In genomic region chr14:87993485-87993809, GRCh38 we compare ENCODE assay signal across 9 cellular contexts. TPM values are rescaled to one million over a fixed set of nuclear protein-coding genes. Genes with fewer than 3 reads are reported as not detected.
DNase-seq lines count a peak whose midpoint lies in the region; ATAC-seq, FAIRE-seq and TF ChIP-seq lines count a peak whose summit lies in the region.
"Had no signal": no experiment of that assay in that cellular context is flagged by ENCODE, and none has a peak within 500 bp of the region (broad histone marks: within the 10 kb centered on the region; RNA-seq: fewer than 3 reads in every experiment).

No MANE protein-coding gene starts in this region.

- H3K4me3 ChIP-seq in OCI-LY1 (ENCODE audit: low read depth, low read length, poor library complexity, severe bottlenecking): peak overlapping the region; percentile 80
- peak overlapping the region; percentile 62 for H3K4me3 ChIP-seq in retinal pigment epithelial cell (ENCODE audit: low read length)

- no peaks in the 10 kb centered on the region for H3F3A ChIP-seq in OCI-LY1 (ENCODE audit: insufficient read depth, low read length)

- no peaks in the 10 kb centered on the region for H3K79me2 ChIP-seq in OCI-LY1 (ENCODE audit: insufficient read depth, low read length)

- peak overlapping the region; percentile 82 for H3K9ac ChIP-seq in OCI-LY1 (ENCODE audit: low read length)

- H3K36me3 ChIP-seq in OCI-LY1 (ENCODE audit: insufficient read depth, low read length): no peaks in the 10 kb centered on the region

- H2AFZ ChIP-seq in OCI-LY1 (ENCODE audit: low read length): peak overlapping the region; percentile 76; the same call in 1 of the 2 replicates

- H3K9me3 ChIP-seq in OCI-LY1 (ENCODE audit: low read length): no peaks in the 10 kb centered on the region

- peak overlapping the region; percentile 66 for H3K27ac ChIP-seq in OCI-LY1 (ENCODE audit: low read depth, low read length, poor library complexity, severe bottlenecking)

- H3K27me3 ChIP-seq in OCI-LY1 (ENCODE audit: insufficient read depth, low read length): no peaks in the 10 kb centered on the region

- ATAC-seq in GM18873 (IDR thresholded peaks at IDR 0.05; ENCODE audit: low FRiP score, unreplicated experiment) (peak; percentile 4), HG03521 (IDR thresholded peaks at IDR 0.05; ENCODE audit: unreplicated experiment) (no peak)

- H3K4me1 ChIP-seq in OCI-LY1 (ENCODE audit: insufficient read depth, low read length, severe bottlenecking): peaks cover 25% of the 10 kb centered on the region

- H3K9me2 ChIP-seq in OCI-LY1 (ENCODE audit: low read depth, low read length): no peaks in the 10 kb centered on the region

- DNase-seq in erythroblast (lab: John Stamatoyannopoulos, UW) (no peak), retinal pigment epithelial cell (ENCODE audit: low read depth) (no peak), frontal cortex (ENCODE audit: low spot score in 2 of 2) (no peak), AG08396 (ENCODE audit: low spot score) (no peak)
- no peak for DNase-seq in stimulated activated naive CD4-positive, alpha-beta T cell (lab: John Stamatoyannopoulos, UW)

- peak; percentile 40 for TF ChIP-seq POLR2A in erythroblast (IDR thresholded peaks at IDR 0.05; ENCODE audit: low read length)

- H4K20me1 ChIP-seq in OCI-LY1 (ENCODE audit: insufficient read depth, low read length): no peaks in the 10 kb centered on the region

- H3K4me2 ChIP-seq in OCI-LY1 (ENCODE audit: low read length): peak overlapping the region; percentile 92

- no peak for FAIRE-seq in frontal cortex (lab: Jason Lieb, UNC)

- TF ChIP-seq CTCF in OCI-LY1 (IDR thresholded peaks at IDR 0.05; ENCODE audit: low read length): no peak
- no peak for TF ChIP-seq CTCF in retinal pigment epithelial cell (conservative IDR thresholded peaks at IDR 0.05; ENCODE audit: low read depth, low read length)

RNA-seq across cellular contexts. Expression of gene GALC, which starts 0.5 kb away (rescaled TPM):
- total RNA-seq in frontal cortex: 37.1 TPM

RNA-seq across cellular contexts. Expression of gene GPR65, which starts 11.5 kb away (rescaled TPM):
- under 0.01 TPM for total RNA-seq in frontal cortex
- total RNA-seq: LHCN-M2 had no signal
